Comparison of ENCODE assay signal across 34 cellular contexts in the genomic region with DNA sequence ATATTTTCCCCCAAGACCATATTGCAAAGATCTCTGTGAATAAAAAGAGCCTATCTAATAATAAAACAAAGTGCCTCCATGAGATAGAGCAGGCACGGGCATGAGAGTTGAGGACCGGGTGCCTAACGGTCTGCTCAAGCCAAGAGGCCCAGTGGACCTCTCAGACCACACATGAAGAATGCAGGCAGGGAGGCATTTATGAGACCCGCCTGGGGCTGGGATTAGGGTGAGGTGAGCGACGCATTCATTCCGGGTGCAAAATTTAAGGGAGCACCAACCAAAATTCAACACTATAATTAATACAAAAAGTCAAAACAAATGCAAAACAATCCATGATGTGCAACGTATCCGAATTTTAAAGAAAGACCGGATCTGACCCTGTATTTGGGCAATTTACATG.
"Had no signal": no experiment of that assay in that cellular context is flagged by ENCODE, and none has a peak within 500 bp of the region (broad histone marks: within the 10 kb centered on the region; RNA-seq: fewer than 3 reads in every experiment).

No MANE protein-coding gene starts in this region.

- H3K36me3 ChIP-seq: MG63 had no signal

- DNase-seq: Karpas-422, Kasumi-1, MG63, MM.1S, MV-4-11, NCI-H1048, NCI-H1092, NCI-H1092 treated with DMSO at 0.1 percent for 48 hours, NCI-H1105, NCI-H1105 treated with DMSO at 0.1 percent for 48 hours, NCI-H1417, NCI-H1417 treated with DMSO at 0.1 percent for 48 hours, NCI-H1436, NCI-H1436 treated with DMSO at 0.1 percent for 48 hours, NCI-H146, NCI-H1694 treated with DMSO at 0.1 percent for 48 hours, NCI-H187, NCI-H187 treated with DMSO at 0.1 percent for 48 hours, NCI-H1930, NCI-H2029, NCI-H2029 treated with DMSO at 0.1 percent for 48 hours, NCI-H2081, NCI-H2081 treated with DMSO at 0.1 percent for 48 hours, NCI-H2107, NCI-H2171, NCI-H2171 treated with DMSO at 0.1 percent for 48 hours, NCI-H2227 treated with DMSO at 0.1 percent for 48 hours, NCI-H226, NCI-H345, NCI-H446, NCI-H446 treated with DMSO at 0.1 percent for 48 hours, NCI-H510A, NCI-H510A treated with DMSO at 0.1 percent for 48 hours, NCI-H524 had no signal

- H3K9me3 ChIP-seq: MG63 had no signal

- H3K4me3 ChIP-seq: MG63 had no signal

- H3K27me3 ChIP-seq: MG63 had no signal
